ENCODE assay signal across 20 cellular contexts in the genomic region with DNA sequence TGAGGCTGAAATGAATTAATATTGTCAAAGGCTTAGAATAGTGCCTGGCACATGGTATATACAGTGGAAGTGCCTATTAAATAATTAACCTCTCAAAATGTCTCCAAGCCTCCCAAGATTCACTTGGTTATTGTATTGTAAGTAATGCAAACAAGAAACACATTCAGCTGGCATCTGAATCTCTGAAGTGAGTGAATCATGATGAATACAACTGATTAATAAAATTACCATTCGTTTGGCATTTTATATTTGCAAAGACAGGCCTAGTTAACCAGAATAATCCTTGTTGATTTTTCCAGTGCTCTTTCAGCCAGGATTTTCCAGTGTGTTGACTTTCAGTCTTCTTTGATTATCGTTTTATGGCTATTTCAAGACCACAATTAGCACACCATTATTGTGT. TPM values are rescaled to one million over a fixed set of nuclear protein-coding genes. Genes with fewer than 3 reads are reported as not detected.
DNase-seq lines count a peak whose midpoint lies in the region; ATAC-seq, FAIRE-seq and TF ChIP-seq lines count a peak whose summit lies in the region.
"Had no signal": no experiment of that assay in that cellular context is flagged by ENCODE, and none has a peak within 500 bp of the region (broad histone marks: within the 10 kb centered on the region; RNA-seq: fewer than 3 reads in every experiment).

No MANE protein-coding gene starts in this region.

- no peaks in the 10 kb centered on the region for H3K27me3 ChIP-seq in astrocyte (ENCODE audit: insufficient read depth, low read length)
- no peaks in the 10 kb centered on the region for H3K27me3 ChIP-seq in foreskin keratinocyte
- H3K27me3 ChIP-seq in small intestine (ENCODE audit: control insufficient read depth in 2 of 2, insufficient read depth in 2 of 2, low read length in 2 of 2), result no peaks in the 10 kb centered on the region

- DNase-seq in ELR (ENCODE audit: low read depth) (peak; percentile 56), astrocyte (ENCODE audit: low read depth) (no peak), foreskin keratinocyte (peak in 1 of 2 donors; percentile 61), small intestine (peak; percentile 48), RWPE1 (ENCODE audit: low spot score) (no peak), mucosa of gallbladder (ENCODE audit: low spot score) (no peak)
- DNase-seq in activated CD8-positive, alpha-beta memory T cell treated with anti-CD3 and anti-CD28 coated beads, Interleukin-2, amount 50 U/mL, for 4 hours, result no peak
- no peak for DNase-seq in activated CD8-positive, alpha-beta T cell treated with anti-CD3 and anti-CD28 coated beads for 36 hours
- DNase-seq: activated CD4-positive, CD25-positive, alpha-beta regulatory T cell; CD8-positive, alpha-beta memory T cell; effector memory CD4-positive, alpha-beta T cell; foreskin melanocyte; IMR-90; NCI-H2029 treated with DMSO at 0.1 percent for 48 hours; NCI-H510A treated with DMSO at 0.1 percent for 48 hours; right cardiac atrium; stimulated activated naive B cell treated with anti-CD40 and anti-IgM and Interleukin-4, amounts not matched to agents 10 μg/mL and 1 μg/mL and 100 μg/mL, for 72 hours; T-helper 2 cell had no signal

- H3K36me3 ChIP-seq in astrocyte (ENCODE audit: insufficient read depth, low read length), result no peaks in the 10 kb centered on the region
- H3K36me3 ChIP-seq in small intestine (ENCODE audit: control insufficient read depth in 2 of 2, insufficient read depth in 2 of 2, low read length in 2 of 2), result no peaks in the 10 kb centered on the region

- no peak overlapping the region for H2AFZ ChIP-seq in astrocyte (ENCODE audit: low read depth, low read length)

- H3K9me3 ChIP-seq in astrocyte (ENCODE audit: insufficient read depth, low read depth, low read length) (no peaks in the 10 kb centered on the region), small intestine (ENCODE audit: control insufficient read depth, low read depth) (no peaks in the 10 kb centered on the region)

- H3K27ac ChIP-seq in astrocyte (ENCODE audit: low read depth, low read length) (peak overlapping the region; percentile 51), foreskin keratinocyte (peak overlapping the region; percentile 45), small intestine (ENCODE audit: low read depth in 1 of 2, low read length in 1 of 2) (peak overlapping the region; percentile 48 to 65), RWPE1 (no peak overlapping the region)

- H3K4me3 ChIP-seq in astrocyte (ENCODE audit: insufficient read depth, low read depth, low read length) (no peak overlapping the region), small intestine (ENCODE audit: low read depth in 1 of 2, low read length in 2 of 2) (no peak overlapping the region)

- no peak for FAIRE-seq in astrocyte (lab: Jason Lieb, UNC)
- FAIRE-seq in small intestine (lab: Jason Lieb, UNC), result no peak

- POLR2A ChIA-PET in RWPE1 (lab: Yijun Ruan, JAX; ENCODE audit: low non-redundant PET), result no interaction called here
- POLR2A ChIA-PET in activated CD8-positive, alpha-beta T cell treated with anti-CD3 and anti-CD28 coated beads for 36 hours (lab: Charles Lee), result no interaction called here

- no peak overlapping the region for H3K4me2 ChIP-seq in astrocyte (ENCODE audit: low read length)

- peak; percentile 44 for ATAC-seq in foreskin keratinocyte
- ATAC-seq in activated CD8-positive, alpha-beta T cell treated with anti-CD3 and anti-CD28 coated beads for 36 hours, result no peak
- ATAC-seq: right cardiac atrium; stimulated activated naive B cell treated with anti-CD40 and anti-IgM and Interleukin-4, amounts not matched to agents 10 μg/mL and 1 μg/mL and 100 μg/mL, for 72 hours had no signal

- H3K36me3 Mint-ChIP-seq in astrocyte (ENCODE audit: low read depth, unreplicated experiment), result no peaks in the 10 kb centered on the region
- no peaks in the 10 kb centered on the region for H3K36me3 Mint-ChIP-seq in activated CD8-positive, alpha-beta T cell treated with anti-CD3 and anti-CD28 coated beads for 36 hours (ENCODE audit: low read depth)

- CTCF ChIA-PET in RWPE1 (lab: Yijun Ruan, JAX), result interaction anchor here (0.6 kb wide), 1 partner anchor 216 kb away, joined by 3 read pairs; no protein-coding TSS in a partner anchor
- CTCF ChIA-PET in activated CD8-positive, alpha-beta T cell treated with anti-CD3 and anti-CD28 coated beads for 36 hours (lab: Charles Lee), result no interaction called here

- WGBS in small intestine, 3 donors, result 10 to 39% (median 21%) methylated on average over 2 of the region's 2 CpGs

- no peak overlapping the region for H3K9ac ChIP-seq in astrocyte (ENCODE audit: low read length)

- intact Hi-C loops in activated CD8-positive, alpha-beta T cell treated with anti-CD3 and anti-CD28 coated beads for 36 hours (cut with micrococcal nuclease), result no loop called here

- H3K27me3 Mint-ChIP-seq in astrocyte (ENCODE audit: low read depth, unreplicated experiment), result no peaks in the 10 kb centered on the region
- peaks cover 8% of the 10 kb centered on the region for H3K27me3 Mint-ChIP-seq in activated CD8-positive, alpha-beta T cell treated with anti-CD3 and anti-CD28 coated beads for 36 hours

- H3K4me1 Mint-ChIP-seq in astrocyte (ENCODE audit: low read depth, unreplicated experiment), result peaks cover 30% of the 10 kb centered on the region
- H3K4me1 Mint-ChIP-seq in activated CD8-positive, alpha-beta T cell treated with anti-CD3 and anti-CD28 coated beads for 36 hours (ENCODE audit: low read depth), result no peaks in the 10 kb centered on the region
- H3K4me1 Mint-ChIP-seq: CD8-positive, alpha-beta memory T cell; central memory CD8-positive, alpha-beta T cell; stimulated activated naive B cell treated with anti-CD40 and anti-IgM and Interleukin-4, amounts not matched to agents 10 μg/mL and 1 μg/mL and 100 μg/mL, for 72 hours had no signal

- peaks cover 3% of the 10 kb centered on the region for H3K4me1 ChIP-seq in astrocyte (ENCODE audit: insufficient read depth, low read length)
- H3K4me1 ChIP-seq in foreskin keratinocyte, result peaks cover 26% of the 10 kb centered on the region
- no peaks in the 10 kb centered on the region for H3K4me1 ChIP-seq in small intestine (ENCODE audit: control insufficient read depth in 2 of 2, insufficient read depth in 1 of 2, low read depth in 1 of 2, low read length in 1 of 2)

- TF ChIP-seq CTCF in astrocyte (IDR thresholded peaks at IDR 0.05; ENCODE audit: insufficient read depth, low read depth, low read length) (no peak), foreskin keratinocyte (conservative IDR thresholded peaks at IDR 0.05) (no peak), RWPE1 (conservative IDR thresholded peaks at IDR 0.05; ENCODE audit: low read depth) (no peak)
- no peak for TF ChIP-seq CTCF in activated CD8-positive, alpha-beta T cell treated with anti-CD3 and anti-CD28 coated beads for 36 hours (IDR thresholded peaks at IDR 0.05)

- H3K79me2 ChIP-seq in astrocyte (ENCODE audit: insufficient read depth, low read length), result no peaks in the 10 kb centered on the region

- peaks cover 7% of the 10 kb centered on the region for H3K9me3 Mint-ChIP-seq in astrocyte (ENCODE audit: unreplicated experiment)
- peaks cover 11% of the 10 kb centered on the region for H3K9me3 Mint-ChIP-seq in activated CD8-positive, alpha-beta T cell treated with anti-CD3 and anti-CD28 coated beads for 36 hours
- H3K9me3 Mint-ChIP-seq: central memory CD8-positive, alpha-beta T cell had no signal

- no peaks in the 10 kb centered on the region for H4K20me1 ChIP-seq in astrocyte (ENCODE audit: insufficient read depth, low read length)

- peak overlapping the region; percentile 94 for H3K27ac Mint-ChIP-seq in astrocyte (ENCODE audit: unreplicated experiment)
- no peak overlapping the region for H3K27ac Mint-ChIP-seq in activated CD8-positive, alpha-beta T cell treated with anti-CD3 and anti-CD28 coated beads for 36 hours
- H3K27ac Mint-ChIP-seq: CD8-positive, alpha-beta memory T cell; stimulated activated naive B cell treated with anti-CD40 and anti-IgM and Interleukin-4, amounts not matched to agents 10 μg/mL and 1 μg/mL and 100 μg/mL, for 72 hours had no signal

- H3K4me3 Mint-ChIP-seq in astrocyte (ENCODE audit: unreplicated experiment), result no peak overlapping the region
- no peak overlapping the region for H3K4me3 Mint-ChIP-seq in activated CD8-positive, alpha-beta T cell treated with anti-CD3 and anti-CD28 coated beads for 36 hours
- H3K4me3 Mint-ChIP-seq: CD8-positive, alpha-beta memory T cell; central memory CD8-positive, alpha-beta T cell; stimulated activated naive B cell treated with anti-CD40 and anti-IgM and Interleukin-4, amounts not matched to agents 10 μg/mL and 1 μg/mL and 100 μg/mL, for 72 hours had no signal

RNA-seq across cellular contexts. Expression of a gene that starts 20.4 kb away (rescaled TPM):
- not detected in 2 replicates for total RNA-seq in astrocyte
- total RNA-seq in foreskin keratinocyte, result not detected in 2 replicates
- polyA plus RNA-seq in foreskin keratinocyte, result not detected in 2 replicates
- not detected for polyA plus RNA-seq in small intestine
- 1.4 TPM for total RNA-seq in mucosa of gallbladder
- not detected for total RNA-seq in activated CD8-positive, alpha-beta T cell treated with anti-CD3 and anti-CD28 coated beads for 36 hours
- total RNA-seq: CD8-positive, alpha-beta memory T cell; H4; IMR-90; right cardiac atrium had no signal
- polyA plus RNA-seq: CD8-positive, alpha-beta memory T cell; IMR-90 had no signal

Comparison
In these comparisons a context has a peak if more than half of its experiments do, and no peak if none do; other contexts are left out.
1. DNase-seq: peak in ELR (single experiment) and small intestine (single experiment); none in astrocyte (single experiment), RWPE1 (single experiment), activated CD8-positive, alpha-beta memory T cell treated with anti-CD3 and anti-CD28 coated beads, Interleukin-2, amount 50 U/mL, for 4 hours (single experiment), mucosa of gallbladder (single experiment) and activated CD8-positive, alpha-beta T cell treated with anti-CD3 and anti-CD28 coated beads for 36 hours (single experiment).